9 cellular contexts compared by ENCODE assay signal in genomic region chr7:3482147-3482921, GRCh38.
A peak's percentile ranks its signal among the peaks of the same experiment; 100 is the strongest.
DNase-seq lines count a peak whose midpoint lies in the region; ATAC-seq, FAIRE-seq and TF ChIP-seq lines count a peak whose summit lies in the region.
"Had no signal": no experiment of that assay in that cellular context is flagged by ENCODE, and none has a peak within 500 bp of the region (broad histone marks: within the 10 kb centered on the region; RNA-seq: fewer than 3 reads in every experiment).

No MANE protein-coding gene starts in this region.

- no peak overlapping the region for H3K4me3 Mint-ChIP-seq in natural killer cell
- H3K4me3 Mint-ChIP-seq: CD4-positive, CD25-positive, alpha-beta regulatory T cell had no signal

- TF ChIP-seq CTCF in fibroblast of pulmonary artery (IDR thresholded peaks at IDR 0.05; ENCODE audit: low read length, missing control alignments) (peak; percentile 74), natural killer cell (IDR thresholded peaks at IDR 0.05) (no peak)

- no peaks in the 10 kb centered on the region for H3K36me3 Mint-ChIP-seq in natural killer cell
- H3K36me3 Mint-ChIP-seq: CD4-positive, CD25-positive, alpha-beta regulatory T cell had no signal

- no peak overlapping the region for H3K4me3 ChIP-seq in fibroblast of pulmonary artery (replicated peaks; ENCODE audit: low read depth, low read length)

- H3K9me3 Mint-ChIP-seq in natural killer cell = no peaks in the 10 kb centered on the region
- H3K9me3 Mint-ChIP-seq: CD4-positive, CD25-positive, alpha-beta regulatory T cell had no signal

- intact Hi-C loops in natural killer cell (cut with micrococcal nuclease) = no loop called here

- no peak for FAIRE-seq in frontal cortex (lab: Jason Lieb, UNC)

- peaks cover 19 to 55% of the 10 kb centered on the region in 2 donors for H3K27me3 Mint-ChIP-seq in natural killer cell (ENCODE audit: low read depth in 2 of 2)

- peak; percentile 45 for DNase-seq in NCI-H82 (lab: John Stamatoyannopoulos, UW)
- DNase-seq in NCI-H82 treated with DMSO at 0.1 percent for 48 hours (lab: John Stamatoyannopoulos, UW; ENCODE audit: unreplicated experiment) = no peak
- DNase-seq in OCI-M1 (lab: John Stamatoyannopoulos, UW) = peak; percentile 0
- DNase-seq in fibroblast of pulmonary artery (ENCODE audit: low read depth) = peak; percentile 78
- DNase-seq in smooth muscle cell of the brain vasculature (ENCODE audit: low read depth, low spot score) = peak; percentile 32
- no peak for DNase-seq in frontal cortex (ENCODE audit: low spot score in 2 of 2)
- no peak for DNase-seq in HPDE6-E6E7 (ENCODE audit: extremely low spot score)
- DNase-seq in natural killer cell = no peak
- DNase-seq: CD4-positive, CD25-positive, alpha-beta regulatory T cell had no signal

- H3K27ac Mint-ChIP-seq in natural killer cell = no peak overlapping the region
- H3K27ac Mint-ChIP-seq: CD4-positive, CD25-positive, alpha-beta regulatory T cell had no signal

- no peaks in the 10 kb centered on the region for H3K4me1 Mint-ChIP-seq in natural killer cell
- H3K4me1 Mint-ChIP-seq: CD4-positive, CD25-positive, alpha-beta regulatory T cell had no signal

- ATAC-seq in natural killer cell = no peak

Comparison
In these comparisons a context has a peak if more than half of its experiments do, and no peak if none do; other contexts are left out.
1. DNase-seq: peak in NCI-H82 (single experiment), OCI-M1 (single experiment), fibroblast of pulmonary artery (single experiment) and smooth muscle cell of the brain vasculature (single experiment); none in NCI-H82 treated with DMSO at 0.1 percent for 48 hours (single experiment), frontal cortex (0 of 2), HPDE6-E6E7 (single experiment) and natural killer cell (single experiment).